Comparison of ENCODE assay signal across 15 cellular contexts in genomic region chr11:123405123-123405592, GRCh38. TPM values are rescaled to one million over a fixed set of nuclear protein-coding genes. Genes with fewer than 3 reads are reported as not detected.
DNase-seq lines count a peak whose midpoint lies in the region; ATAC-seq and TF ChIP-seq lines count a peak whose summit lies in the region.
"Had no signal": no experiment of that assay in that cellular context is flagged by ENCODE, and none has a peak within 500 bp of the region (broad histone marks: within the 10 kb centered on the region; RNA-seq: fewer than 3 reads in every experiment).

No MANE protein-coding gene starts in this region.

- H4K91ac ChIP-seq in mesenchymal stem cell (ENCODE audit: low read length), result no peak overlapping the region

- H2BK15ac ChIP-seq in mesenchymal stem cell (ENCODE audit: low read depth, poor library complexity, severe bottlenecking), result no peak overlapping the region

- H3K4me1 Mint-ChIP-seq in brain, result peaks cover 62% of the 10 kb centered on the region

- H2BK5ac ChIP-seq in mesenchymal stem cell (ENCODE audit: low read depth, low read length, poor library complexity, severe bottlenecking), result no peak overlapping the region

- H2BK12ac ChIP-seq in mesenchymal stem cell (ENCODE audit: low read length in 2 of 2), result no peak overlapping the region

- no peak for TF ChIP-seq CTCF in brain (conservative IDR thresholded peaks at IDR 0.05)

- H3K4me3 Mint-ChIP-seq in brain, result peak overlapping the region; percentile 37 to 74 (median 64)
- H3K4me3 Mint-ChIP-seq: activated B cell treated with CpG ODN at 0.5 μM for 24 hours had no signal

- no peak overlapping the region for H3K27ac ChIP-seq in mesenchymal stem cell (ENCODE audit: low read length, poor library complexity, severe bottlenecking)
- no peak overlapping the region for H3K27ac ChIP-seq in caudate nucleus (ENCODE audit: low read depth, low read length)
- H3K27ac ChIP-seq: dorsolateral prefrontal cortex, esophagus squamous epithelium, PC-9 had no signal

- peak; percentile 40 for DNase-seq in G401 (ENCODE audit: low spot score)
- DNase-seq in mesenchymal stem cell, result peak; percentile 16
- no peak for DNase-seq in activated CD8-positive, alpha-beta memory T cell treated with anti-CD3 and anti-CD28 coated beads for 24 hours
- DNase-seq in caudate nucleus (lab: John Stamatoyannopoulos, UW), result no peak
- no peak for DNase-seq in stimulated activated CD4-positive, alpha-beta T cell treated with anti-CD3 and anti-CD28 coated beads, Interleukin-2, amount 100 ng/mL, for 48 hours
- DNase-seq in T1000 (lab: John Stamatoyannopoulos, UW), result no peak
- DNase-seq: activated B cell treated with CpG ODN at 0.5 μM for 24 hours, activated gamma-delta T cell treated with Interleukin-2 at 50 U/mL for 16 hours, dorsolateral prefrontal cortex, esophagus squamous epithelium, NCI-H1694, NCI-H510A, PC-9 had no signal

- H3K9ac ChIP-seq in mesenchymal stem cell (ENCODE audit: low read length), result no peak overlapping the region

- in situ Hi-C loops in G401 (cut with HindIII; ENCODE audit: low sequenced_read_pairs), result no loop called here

- H3K4me2 ChIP-seq in mesenchymal stem cell (ENCODE audit: low read length, poor library complexity, severe bottlenecking), result no peak overlapping the region
- H3K4me2 ChIP-seq: PC-9 had no signal

- ATAC-seq in HG02885 (IDR thresholded peaks at IDR 0.05; ENCODE audit: poor library complexity, unreplicated experiment), result peak; percentile 56

- H3K27me3 ChIP-seq in mesenchymal stem cell (ENCODE audit: control insufficient read depth in 1 of 2, insufficient read depth in 1 of 2, low read length in 2 of 2), result peaks cover 31 to 45% of the 10 kb centered on the region in 2 experiments

- peaks cover 0 to 3% (median 0%) of the 10 kb centered on the region in 5 experiments for H3K9me3 Mint-ChIP-seq in brain
- H3K9me3 Mint-ChIP-seq: activated B cell treated with CpG ODN at 0.5 μM for 24 hours had no signal

- no peak overlapping the region for H2BK120ac ChIP-seq in mesenchymal stem cell (ENCODE audit: low read depth, low read length)

- H3K4ac ChIP-seq in mesenchymal stem cell (ENCODE audit: low read depth in 1 of 2, low read length in 2 of 2), result no peak overlapping the region

- 18% methylated on average over 5 of the region's 5 CpGs for WGBS in mesenchymal stem cell

- no peak overlapping the region for H3K18ac ChIP-seq in mesenchymal stem cell (ENCODE audit: low read depth in 1 of 2, low read length in 2 of 2)

- no peaks in the 10 kb centered on the region for H3K9me3 ChIP-seq in mesenchymal stem cell (ENCODE audit: control insufficient read depth, low read length)
- H3K9me3 ChIP-seq: esophagus squamous epithelium had no signal

- H2AFZ ChIP-seq in mesenchymal stem cell (ENCODE audit: low read depth, low read length), result no peak overlapping the region
- H2AFZ ChIP-seq: PC-9 had no signal

- no peaks in the 10 kb centered on the region for H3K4me1 ChIP-seq in mesenchymal stem cell (ENCODE audit: control insufficient read depth, insufficient read depth, low read depth, low read length)

- H3K27me3 Mint-ChIP-seq in brain, result no peaks in the 10 kb centered on the region

- H4K8ac ChIP-seq in mesenchymal stem cell (ENCODE audit: low read length), result no peak overlapping the region

- no peaks in the 10 kb centered on the region for H3K36me3 Mint-ChIP-seq in brain

- H3K27ac Mint-ChIP-seq in brain, result peak overlapping the region; percentile 69 to 89 (median 81)
- H3K27ac Mint-ChIP-seq: activated B cell treated with CpG ODN at 0.5 μM for 24 hours had no signal

- H3K14ac ChIP-seq in mesenchymal stem cell (ENCODE audit: low read length in 2 of 2), result no peak overlapping the region

- H2AK5ac ChIP-seq in mesenchymal stem cell (ENCODE audit: low read length, severe bottlenecking), result no peak overlapping the region

- no peak overlapping the region for H3K23ac ChIP-seq in mesenchymal stem cell (ENCODE audit: low read length in 2 of 2)

- no peak overlapping the region for H3K4me3 ChIP-seq in mesenchymal stem cell (ENCODE audit: insufficient read depth in 1 of 2, low read depth in 1 of 2, low read length in 2 of 2)
- H3K4me3 ChIP-seq: dorsolateral prefrontal cortex, esophagus squamous epithelium, PC-9 had no signal

- no peaks in the 10 kb centered on the region for H3K79me1 ChIP-seq in mesenchymal stem cell (replicated peaks; ENCODE audit: low read length, poor library complexity, severe bottlenecking)

- no peaks in the 10 kb centered on the region for H3K36me3 ChIP-seq in mesenchymal stem cell (ENCODE audit: control insufficient read depth in 1 of 2, insufficient read depth in 2 of 2, low read depth in 1 of 2, low read length in 2 of 2)
- H3K36me3 ChIP-seq: esophagus squamous epithelium had no signal

RNA-seq across cellular contexts. Expression of gene GRAMD1B, which starts 24.9 kb away (rescaled TPM):
- total RNA-seq in G401 (2014; rRNA removed; shearing (Covaris generic)), result 31.0 and 33.3 TPM in 2 replicates
- 17.1 TPM for polyA plus RNA-seq in brain (ENCODE audit: insufficient read depth, low read depth, low replicate concordance)
- polyA plus RNA-seq in mesenchymal stem cell (2013, experiment 1 of 2), result 1.1 TPM
- 0.97 TPM for polyA plus RNA-seq in mesenchymal stem cell (2013, experiment 2 of 2)

Comparison
In these comparisons a context has a peak if more than half of its experiments do, and no peak if none do; other contexts are left out.
1. DNase-seq: peak in G401 (single experiment) and mesenchymal stem cell (single experiment); none in activated CD8-positive, alpha-beta memory T cell treated with anti-CD3 and anti-CD28 coated beads for 24 hours (single experiment), caudate nucleus (0 of 61), stimulated activated CD4-positive, alpha-beta T cell treated with anti-CD3 and anti-CD28 coated beads, Interleukin-2, amount 100 ng/mL, for 48 hours (0 of 2) and T1000 (single experiment).